ENCODE assay signal across 24 cellular contexts in the genomic region with DNA sequence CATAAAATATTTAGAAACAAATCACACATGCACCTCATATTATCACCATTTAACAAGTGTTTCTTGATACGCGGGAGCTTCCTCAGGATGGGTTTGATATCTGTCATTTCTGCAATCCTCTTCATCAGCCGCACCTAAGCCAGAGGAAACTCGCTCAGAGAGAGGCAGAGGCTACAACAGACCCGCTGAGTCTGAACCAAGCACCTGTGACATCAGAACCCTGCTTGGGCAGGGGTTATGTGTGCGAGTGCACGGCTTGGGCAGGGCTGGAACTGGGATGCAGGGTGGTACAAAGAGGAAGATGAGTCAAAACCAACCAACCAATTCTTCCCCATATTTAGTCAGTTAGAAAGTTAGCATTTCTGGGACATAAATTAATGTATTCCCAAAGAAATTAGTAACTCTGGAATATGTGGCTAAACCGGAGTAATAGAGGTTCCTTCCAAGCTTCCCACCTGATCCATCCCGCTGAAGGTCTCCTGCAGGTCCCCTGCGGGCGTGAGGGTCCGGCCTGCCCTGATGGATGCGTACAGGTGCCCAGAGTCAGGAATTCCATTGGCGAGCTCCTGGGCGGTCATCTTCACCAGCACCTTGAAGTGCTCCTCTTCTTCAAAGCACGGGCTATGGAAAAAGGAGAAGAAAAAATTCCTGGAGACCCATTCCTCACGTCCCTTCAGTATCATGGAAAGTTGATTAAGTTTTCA.
"Had no signal": no experiment of that assay in that cellular context is flagged by ENCODE, and none has a peak within 500 bp of the region (broad histone marks: within the 10 kb centered on the region; RNA-seq: fewer than 3 reads in every experiment).

No MANE protein-coding gene starts in this region.

- H3K4me3 ChIP-seq: ascending aorta, breast epithelium, cardiac muscle cell, colonic mucosa had no signal

- H3K9me3 ChIP-seq: ascending aorta, breast epithelium, colonic mucosa had no signal

- H3K4me1 ChIP-seq: ascending aorta, breast epithelium, colonic mucosa had no signal

- DNase-seq: activated CD4-positive, alpha-beta memory T cell treated with anti-CD3 and anti-CD28 coated beads, Interleukin-2, amount 10 ng/mL, durations not matched to agents 7 days and 5 days; activated CD4-positive, alpha-beta T cell treated with anti-CD3 and anti-CD28 coated beads for 1 hour; activated CD4-positive, alpha-beta T cell treated with anti-CD3 and anti-CD28 coated beads for 4 hours; activated CD4-positive, alpha-beta T cell treated with anti-CD3 and anti-CD28 coated beads, Interleukin-2, amount 10 ng/mL, durations not matched to agents 7 days and 5 days; activated CD4-positive, alpha-beta T cell treated with anti-CD3 and anti-CD28 coated beads, Interleukin-2, amount 50 U/mL, for 4 hours; activated CD8-positive, alpha-beta memory T cell treated with anti-CD3 and anti-CD28 coated beads, Interleukin-2, amount 50 U/mL, for 48 hours; activated gamma-delta T cell; activated naive CD4-positive, alpha-beta T cell; activated naive CD4-positive, alpha-beta T cell treated with anti-CD3 and anti-CD28 coated beads, Interleukin-2, amount 10 ng/mL, durations not matched to agents 7 days and 5 days; activated naive CD8-positive, alpha-beta T cell treated with anti-CD3 and anti-CD28 coated beads, Interleukin-2, amount 10 ng/mL, durations not matched to agents 7 days and 5 days; activated T-cell treated with anti-CD3 and anti-CD28 coated beads for 4 hours; central memory CD4-positive, alpha-beta T cell; cerebellar nuclear complex; colonic mucosa; effector CD8-positive, alpha-beta T cell; foreskin fibroblast; head of caudate nucleus; T-helper 2 cell had no signal

- H3K27ac ChIP-seq: ascending aorta, breast epithelium, cardiac muscle cell, colonic mucosa, VCaP had no signal

- H3K27me3 ChIP-seq: ascending aorta, breast epithelium, cardiac muscle cell, colonic mucosa had no signal

- FAIRE-seq: endometrium, frontal cortex had no signal
